ENCODE assay signal across 25 cellular contexts in genomic region chr15:36680751-36681150, GRCh38.
A peak's percentile ranks its signal among the peaks of the same experiment; 100 is the strongest.
DNase-seq lines count a peak whose midpoint lies in the region; ATAC-seq, FAIRE-seq and TF ChIP-seq lines count a peak whose summit lies in the region.
"Had no signal": no experiment of that assay in that cellular context is flagged by ENCODE, and none has a peak within 500 bp of the region (broad histone marks: within the 10 kb centered on the region; RNA-seq: fewer than 3 reads in every experiment).

No MANE protein-coding gene starts in this region.

- TF ChIP-seq CTCF in kidney (IDR thresholded peaks at IDR 0.05; ENCODE audit: borderline replicate concordance, extremely low read depth, insufficient read depth): no peak

- DNase-seq in kidney: no peak
- DNase-seq in SIG-M5 treated with dmso at 0.1 percent for 504 hours (lab: John Stamatoyannopoulos, UW; ENCODE audit: unreplicated experiment): no peak
- no peak for DNase-seq in inferior parietal cortex (ENCODE audit: extremely low spot score)
- DNase-seq: 8988T; ACHN; BE2C; C1 segment of cervical spinal cord; CD4-positive, alpha-beta memory T cell; CD4-positive, CD25-positive, alpha-beta regulatory T cell; CD8-positive, alpha-beta memory T cell; COR-L47; DMS 273 treated with DMSO at 0.1 percent for 48 hours; DMS153; DMS53; DMS79; DND-41; EL; GDM1 had no signal

- H3K27ac ChIP-seq in kidney (ENCODE audit: low read depth in 2 of 2, low read length in 2 of 2): no peak overlapping the region
- H3K27ac ChIP-seq: BLaER1 had no signal

- FAIRE-seq in endometrium (lab: Jason Lieb, UNC) (peak; percentile 89), kidney (lab: Jason Lieb, UNC) (peak; percentile 81)
- FAIRE-seq: A204.1, GM12878, GM12892, GM18507 had no signal

- H3K9ac ChIP-seq in kidney (ENCODE audit: low read length in 2 of 2): no peak overlapping the region
- H3K9ac ChIP-seq: BLaER1 had no signal

- no peaks in the 10 kb centered on the region for H3K36me3 ChIP-seq in kidney (ENCODE audit: control insufficient read depth in 1 of 2, insufficient read depth in 2 of 2, low read length in 2 of 2)
- H3K36me3 ChIP-seq: BE2C, BLaER1 had no signal

- intact Hi-C loops in kidney (cut with DNase I): no loop called here

- no peaks in the 10 kb centered on the region for H3K9me3 ChIP-seq in kidney (ENCODE audit: control insufficient read depth in 1 of 2, low read length in 2 of 2)
- H3K9me3 ChIP-seq: BE2C had no signal

- H3K4me3 ChIP-seq in kidney (ENCODE audit: low read length in 2 of 2): no peak overlapping the region
- H3K4me3 ChIP-seq: BLaER1, GM12878 had no signal

- ATAC-seq in HG02884 (IDR thresholded peaks at IDR 0.05; ENCODE audit: unreplicated experiment): no peak
- ATAC-seq: GM12878 had no signal

- no peaks in the 10 kb centered on the region for H3K4me1 ChIP-seq in kidney (ENCODE audit: control insufficient read depth in 1 of 2, insufficient read depth in 1 of 2, low read depth in 1 of 2, low read length in 2 of 2)
